Comparison of ENCODE assay signal across 13 cellular contexts in genomic region chr7:98869001-98869373, GRCh38. TPM values are rescaled to one million over a fixed set of nuclear protein-coding genes. Genes with fewer than 3 reads are reported as not detected.
DNase-seq lines count a peak whose midpoint lies in the region; ATAC-seq lines count a peak whose summit lies in the region.
"Had no signal": no experiment of that assay in that cellular context is flagged by ENCODE, and none has a peak within 500 bp of the region (broad histone marks: within the 10 kb centered on the region; RNA-seq: fewer than 3 reads in every experiment).

No MANE protein-coding gene starts in this region.

- H3K27ac ChIP-seq in iPS DF 6.9 (ENCODE audit: low read length) = no peak overlapping the region

- DNase-seq in activated effector memory CD4-positive, alpha-beta T cell treated with anti-CD3 and anti-CD28 coated beads, Interleukin-2, amount 50 U/mL, for 16 hours = peak; percentile 61
- no peak for DNase-seq in activated effector memory CD4-positive, alpha-beta T cell treated with Interleukin-2 at 50 U/mL for 16 hours
- DNase-seq in T-helper 17 cell = no peak
- no peak for DNase-seq in iPS DF 6.9 (ENCODE audit: low read depth, low spot score)
- DNase-seq in stimulated activated naive B cell treated with anti-CD40 and anti-IgM and Interleukin-4, amounts not matched to agents 10 μg/mL and 1 μg/mL and 100 μg/mL, for 72 hours = no peak
- no peak for DNase-seq in left cardiac atrium
- no peak for DNase-seq in activated CD8-positive, alpha-beta memory T cell treated with anti-CD3 and anti-CD28 coated beads, Interleukin-2, amount 50 U/mL, for 48 hours
- DNase-seq in NCI-H2029 treated with DMSO at 0.1 percent for 48 hours (lab: John Stamatoyannopoulos, UW) = no peak
- DNase-seq: activated CD8-positive, alpha-beta T cell treated with anti-CD3 and anti-CD28 coated beads, Interleukin-2, amount 10 ng/mL, durations not matched to agents 7 days and 5 days; erythroblast; NCI-H526 treated with DMSO at 0.1 percent for 48 hours; stimulated activated naive CD8-positive, alpha-beta T cell treated with anti-CD3 and anti-CD28 coated beads, Interleukin-15, amount 100 ng/mL, for 72 hours had no signal

- peak overlapping the region; percentile 87 for H3K4me3 Mint-ChIP-seq in T-helper 17 cell
- peak overlapping the region; percentile 74 to 82 for H3K4me3 Mint-ChIP-seq in stimulated activated naive B cell treated with anti-CD40 and anti-IgM and Interleukin-4, amounts not matched to agents 10 μg/mL and 1 μg/mL and 100 μg/mL, for 72 hours
- H3K4me3 Mint-ChIP-seq: activated CD8-positive, alpha-beta T cell treated with anti-CD3 and anti-CD28 coated beads, Interleukin-2, amount 10 ng/mL, durations not matched to agents 7 days and 5 days had no signal

- H3K9me3 ChIP-seq in T-helper 17 cell (ENCODE audit: control insufficient read depth, low read length, poor library complexity, severe bottlenecking) (no peaks in the 10 kb centered on the region), iPS DF 6.9 (ENCODE audit: control insufficient read depth, insufficient read depth, low read length) (no peaks in the 10 kb centered on the region)

- intact Hi-C loops in left cardiac atrium (cut with DNase I) = no loop called here

- no peaks in the 10 kb centered on the region for H3K9me3 Mint-ChIP-seq in stimulated activated naive B cell treated with anti-CD40 and anti-IgM and Interleukin-4, amounts not matched to agents 10 μg/mL and 1 μg/mL and 100 μg/mL, for 72 hours
- H3K9me3 Mint-ChIP-seq: stimulated activated naive CD8-positive, alpha-beta T cell treated with anti-CD3 and anti-CD28 coated beads, Interleukin-15, amount 100 ng/mL, for 72 hours had no signal

- H3K27ac Mint-ChIP-seq in T-helper 17 cell = no peak overlapping the region
- peak overlapping the region; percentile 47 for H3K27ac Mint-ChIP-seq in stimulated activated naive B cell treated with anti-CD40 and anti-IgM and Interleukin-4, amounts not matched to agents 10 μg/mL and 1 μg/mL and 100 μg/mL, for 72 hours
- H3K27ac Mint-ChIP-seq: activated CD8-positive, alpha-beta T cell treated with anti-CD3 and anti-CD28 coated beads, Interleukin-2, amount 10 ng/mL, durations not matched to agents 7 days and 5 days; stimulated activated naive CD8-positive, alpha-beta T cell treated with anti-CD3 and anti-CD28 coated beads, Interleukin-15, amount 100 ng/mL, for 72 hours had no signal

- H3K27me3 Mint-ChIP-seq in T-helper 17 cell = no peaks in the 10 kb centered on the region
- H3K27me3 Mint-ChIP-seq in stimulated activated naive B cell treated with anti-CD40 and anti-IgM and Interleukin-4, amounts not matched to agents 10 μg/mL and 1 μg/mL and 100 μg/mL, for 72 hours = peaks cover 15 to 24% of the 10 kb centered on the region in 2 donors

- peaks cover 9% of the 10 kb centered on the region; the same call in 1 of the 2 replicates for H3K27me3 ChIP-seq in iPS DF 6.9 (ENCODE audit: control insufficient read depth, insufficient read depth, low read length)

- H3K4me1 Mint-ChIP-seq in T-helper 17 cell = peaks cover 3% of the 10 kb centered on the region
- H3K4me1 Mint-ChIP-seq in stimulated activated naive B cell treated with anti-CD40 and anti-IgM and Interleukin-4, amounts not matched to agents 10 μg/mL and 1 μg/mL and 100 μg/mL, for 72 hours = peaks cover 6 to 19% of the 10 kb centered on the region in 2 donors

- H3K36me3 ChIP-seq in iPS DF 6.9 (ENCODE audit: control insufficient read depth, insufficient read depth, low read length) = no peaks in the 10 kb centered on the region

- no peaks in the 10 kb centered on the region for H3K36me3 Mint-ChIP-seq in T-helper 17 cell (ENCODE audit: low read depth)
- H3K36me3 Mint-ChIP-seq in stimulated activated naive B cell treated with anti-CD40 and anti-IgM and Interleukin-4, amounts not matched to agents 10 μg/mL and 1 μg/mL and 100 μg/mL, for 72 hours = no peaks in the 10 kb centered on the region

- peaks cover 5% of the 10 kb centered on the region; the same call in 1 of the 2 replicates for H3K4me1 ChIP-seq in iPS DF 6.9 (ENCODE audit: control insufficient read depth, insufficient read depth, low read length)

- no CpG with 5 or more reads among the region's 9 CpGs for WGBS in iPS DF 6.9 (ENCODE audit: insufficient coverage, insufficient read length)

- ATAC-seq in T-helper 17 cell = no peak
- ATAC-seq in stimulated activated naive B cell treated with anti-CD40 and anti-IgM and Interleukin-4, amounts not matched to agents 10 μg/mL and 1 μg/mL and 100 μg/mL, for 72 hours (replicated peaks) = no peak
- ATAC-seq in left cardiac atrium = no peak
- ATAC-seq: HCT116 had no signal

- H3K4me3 ChIP-seq in iPS DF 6.9 (ENCODE audit: low read length) = peak overlapping the region; percentile 81; the same call in 1 of the 2 replicates

RNA-seq across cellular contexts. Expression of gene TMEM130, which starts 0.8 kb away (rescaled TPM):
- under 1 TPM in 1 of 2 donors, not detected in 1; 0.22 TPM for total RNA-seq in T-helper 17 cell
- total RNA-seq in left cardiac atrium = under 1 TPM in 1 of 2 donors, not detected in 1; 0.27 TPM
- total RNA-seq: activated CD8-positive, alpha-beta T cell treated with anti-CD3 and anti-CD28 coated beads, Interleukin-2, amount 10 ng/mL, durations not matched to agents 7 days and 5 days had no signal

RNA-seq across cellular contexts. Expression of gene TRRAP, which starts 9.3 kb away (rescaled TPM):
- total RNA-seq in T-helper 17 cell (10 to 100 TPM; 70.1 to 77.2 TPM), left cardiac atrium (10 to 100 TPM; 22.9 to 23.1 TPM)
